In genomic region chr1:231584117-231584516, GRCh38 we compare ENCODE assay signal across 8 cellular contexts. TPM values are rescaled to one million over a fixed set of nuclear protein-coding genes. Genes with fewer than 3 reads are reported as not detected.
DNase-seq lines count a peak whose midpoint lies in the region; ATAC-seq, FAIRE-seq and TF ChIP-seq lines count a peak whose summit lies in the region.
"Had no signal": no experiment of that assay in that cellular context is flagged by ENCODE, and none has a peak within 500 bp of the region (broad histone marks: within the 10 kb centered on the region; RNA-seq: fewer than 3 reads in every experiment).

No MANE protein-coding gene starts in this region.

- no peak overlapping the region for H3K27ac ChIP-seq in MM.1S (ENCODE audit: low read length)
- H3K27ac ChIP-seq in astrocyte (ENCODE audit: low read depth, low read length), result no peak overlapping the region
- H3K27ac ChIP-seq in neuronal stem cell (replicated peaks; ENCODE audit: low read length), result no peak overlapping the region
- no peak overlapping the region for H3K27ac ChIP-seq in dorsolateral prefrontal cortex

- no peaks in the 10 kb centered on the region for H3K36me3 Mint-ChIP-seq in astrocyte (ENCODE audit: low read depth, unreplicated experiment)
- H3K36me3 Mint-ChIP-seq: activated naive CD8-positive, alpha-beta T cell treated with anti-CD3 and anti-CD28 coated beads, Interleukin-2, amount 10 ng/mL, durations not matched to agents 7 days and 5 days had no signal

- H3K4me1 ChIP-seq in MM.1S (ENCODE audit: low read length), result no peaks in the 10 kb centered on the region
- peaks cover 4% of the 10 kb centered on the region for H3K4me1 ChIP-seq in astrocyte (ENCODE audit: insufficient read depth, low read length)
- no peaks in the 10 kb centered on the region for H3K4me1 ChIP-seq in neuronal stem cell (ENCODE audit: control insufficient read depth in 2 of 2, insufficient read depth in 1 of 2, low read depth in 1 of 2, low read length in 2 of 2)

- TF ChIP-seq CTCF in MM.1S (IDR thresholded peaks at IDR 0.05; ENCODE audit: low read length) (peak; percentile 17; the same call in 1 of the 2 replicates), astrocyte (IDR thresholded peaks at IDR 0.05; ENCODE audit: insufficient read depth, low read depth, low read length) (no peak), dorsolateral prefrontal cortex (IDR thresholded peaks at IDR 0.05 in 54 of 56, conservative IDR thresholded peaks at IDR 0.05 in 2 of 56; ENCODE audit: low read depth in 1 of 56, partially characterized antibody in 56 of 56) (peak in 25 of 56 donors; percentile 9 to 49 (median 33))

- WGBS in neuronal stem cell (ENCODE audit: extremely low coverage in 2 of 2, insufficient read length in 2 of 2, insufficient replicate concordance in 1 of 2), 2 donors, result 100% methylated on average over 1 of the region's 3 CpGs; no CpG with 5 or more reads in 1 of the 2 donors

- no peak overlapping the region for H2BK5ac ChIP-seq in neuronal stem cell (ENCODE audit: low read length)

- H2BK12ac ChIP-seq in neuronal stem cell (ENCODE audit: low read length), result no peak overlapping the region

- H4K8ac ChIP-seq in neuronal stem cell (ENCODE audit: low read depth, low read length), result no peak overlapping the region

- no peak overlapping the region for H3K4ac ChIP-seq in neuronal stem cell (ENCODE audit: low read length)

- peaks cover 4% of the 10 kb centered on the region for H3K4me1 Mint-ChIP-seq in astrocyte (ENCODE audit: low read depth, unreplicated experiment)

- H3K18ac ChIP-seq in neuronal stem cell (ENCODE audit: low read length), result no peak overlapping the region

- H3K79me1 ChIP-seq in neuronal stem cell (ENCODE audit: low read depth, low read length), result no peaks in the 10 kb centered on the region

- H2AFZ ChIP-seq in MM.1S (ENCODE audit: low read length) (no peak overlapping the region), astrocyte (ENCODE audit: low read depth, low read length) (peak overlapping the region; percentile 47), neuronal stem cell (ENCODE audit: low read length) (peak overlapping the region; percentile 34)

- no peak overlapping the region for H3K4me3 Mint-ChIP-seq in astrocyte (ENCODE audit: unreplicated experiment)
- H3K4me3 Mint-ChIP-seq: activated naive CD8-positive, alpha-beta T cell treated with anti-CD3 and anti-CD28 coated beads, Interleukin-2, amount 10 ng/mL, durations not matched to agents 7 days and 5 days had no signal

- H4K20me1 ChIP-seq in MM.1S (ENCODE audit: insufficient read depth, low read length) (no peaks in the 10 kb centered on the region), astrocyte (ENCODE audit: insufficient read depth, low read length) (no peaks in the 10 kb centered on the region)

- DNase-seq in GF-D8 (lab: John Stamatoyannopoulos, UW) (peak; percentile 29), MM.1S (peak; percentile 30), astrocyte (ENCODE audit: low read depth) (peak; percentile 70), neuronal stem cell (ENCODE audit: low spot score) (no peak), dorsolateral prefrontal cortex (no peak)
- no peak for DNase-seq in activated CD4-positive, alpha-beta T cell treated with anti-CD3 and anti-CD28 coated beads, Interleukin-2, amount 50 U/mL, for 4 hours
- DNase-seq: activated naive CD8-positive, alpha-beta T cell treated with anti-CD3 and anti-CD28 coated beads, Interleukin-2, amount 10 ng/mL, durations not matched to agents 7 days and 5 days had no signal

- no peaks in the 10 kb centered on the region for H3K9me3 Mint-ChIP-seq in astrocyte (ENCODE audit: unreplicated experiment)
- H3K9me3 Mint-ChIP-seq: activated naive CD8-positive, alpha-beta T cell treated with anti-CD3 and anti-CD28 coated beads, Interleukin-2, amount 10 ng/mL, durations not matched to agents 7 days and 5 days had no signal

- H3K27me3 ChIP-seq in MM.1S (replicated peaks; ENCODE audit: insufficient read depth, low read length) (no peaks in the 10 kb centered on the region), astrocyte (ENCODE audit: insufficient read depth, low read length) (no peaks in the 10 kb centered on the region), neuronal stem cell (ENCODE audit: control insufficient read depth in 3 of 3, insufficient read depth in 3 of 3, low read depth in 1 of 3, low read length in 3 of 3) (no peaks in the 10 kb centered on the region), dorsolateral prefrontal cortex (no peaks in the 10 kb centered on the region)

- H3K14ac ChIP-seq in neuronal stem cell (ENCODE audit: low read length), result no peak overlapping the region

- no peaks in the 10 kb centered on the region for H3K36me3 ChIP-seq in MM.1S (replicated peaks; ENCODE audit: insufficient read depth, low read length)
- H3K36me3 ChIP-seq in astrocyte (ENCODE audit: insufficient read depth, low read length), result no peaks in the 10 kb centered on the region
- H3K36me3 ChIP-seq in neuronal stem cell (replicated peaks in 1 of 2; ENCODE audit: control insufficient read depth in 2 of 2, insufficient read depth in 2 of 2, low read length in 2 of 2), result no peaks in the 10 kb centered on the region

- H3K79me2 ChIP-seq in MM.1S (ENCODE audit: low read length) (no peaks in the 10 kb centered on the region), astrocyte (ENCODE audit: insufficient read depth, low read length) (no peaks in the 10 kb centered on the region)

- no peak for FAIRE-seq in astrocyte (lab: Jason Lieb, UNC)

- no peak overlapping the region for H3K4me3 ChIP-seq in MM.1S (ENCODE audit: low read length)
- no peak overlapping the region for H3K4me3 ChIP-seq in astrocyte (ENCODE audit: insufficient read depth, low read depth, low read length)
- no peak overlapping the region for H3K4me3 ChIP-seq in neuronal stem cell (ENCODE audit: low read length in 2 of 2)
- no peak overlapping the region for H3K4me3 ChIP-seq in dorsolateral prefrontal cortex

- no peak for ATAC-seq in GM18517 (IDR thresholded peaks at IDR 0.05; ENCODE audit: unreplicated experiment)

- no peaks in the 10 kb centered on the region for H3K9me2 ChIP-seq in MM.1S (replicated peaks; ENCODE audit: insufficient read depth, low read length)

- H3K27me3 Mint-ChIP-seq in astrocyte (ENCODE audit: low read depth, unreplicated experiment), result no peaks in the 10 kb centered on the region
- H3K27me3 Mint-ChIP-seq: activated naive CD8-positive, alpha-beta T cell treated with anti-CD3 and anti-CD28 coated beads, Interleukin-2, amount 10 ng/mL, durations not matched to agents 7 days and 5 days had no signal

- no peaks in the 10 kb centered on the region for H3F3A ChIP-seq in MM.1S (ENCODE audit: insufficient read depth, low read length)

- intact Hi-C loops in dorsolateral prefrontal cortex (cut with DNase I), result no loop called here

- H2BK120ac ChIP-seq in neuronal stem cell (ENCODE audit: low read depth, low read length), result no peak overlapping the region

- H3K4me2 ChIP-seq in MM.1S (ENCODE audit: low read depth, low read length), result no peak overlapping the region
- H3K4me2 ChIP-seq in astrocyte (ENCODE audit: low read length), result no peak overlapping the region
- H3K4me2 ChIP-seq in neuronal stem cell (ENCODE audit: insufficient read depth, low read length, poor library complexity, severe bottlenecking), result no peak overlapping the region

- no peak overlapping the region for H2AK5ac ChIP-seq in neuronal stem cell (ENCODE audit: low read depth, low read length)

- no peak overlapping the region for H3K23ac ChIP-seq in neuronal stem cell (ENCODE audit: low read depth, low read length, poor library complexity)

- H3K9me3 ChIP-seq in MM.1S (replicated peaks; ENCODE audit: insufficient read depth, low read length) (no peaks in the 10 kb centered on the region), astrocyte (ENCODE audit: insufficient read depth, low read depth, low read length) (no peaks in the 10 kb centered on the region), neuronal stem cell (replicated peaks in 1 of 2; ENCODE audit: control insufficient read depth in 2 of 2, insufficient read depth in 1 of 2, low read depth in 1 of 2, low read length in 2 of 2) (no peaks in the 10 kb centered on the region)

- peak overlapping the region; percentile 22 for H3K27ac Mint-ChIP-seq in astrocyte (ENCODE audit: unreplicated experiment)
- H3K27ac Mint-ChIP-seq: activated naive CD8-positive, alpha-beta T cell treated with anti-CD3 and anti-CD28 coated beads, Interleukin-2, amount 10 ng/mL, durations not matched to agents 7 days and 5 days had no signal

- no peak overlapping the region for H4K91ac ChIP-seq in neuronal stem cell (ENCODE audit: low read depth, low read length, poor library complexity)

- no peak overlapping the region for H2BK15ac ChIP-seq in neuronal stem cell (ENCODE audit: low read length)

- H3K9ac ChIP-seq in MM.1S (ENCODE audit: low read length) (no peak overlapping the region), astrocyte (ENCODE audit: low read length) (no peak overlapping the region), neuronal stem cell (ENCODE audit: low read depth, low read length, poor library complexity) (no peak overlapping the region)

RNA-seq across cellular contexts. Expression of gene DISC1, which starts 42.5 kb away (rescaled TPM):
- 8.3 and 9.1 TPM in 2 replicates for total RNA-seq in astrocyte
- 0.57 TPM for polyA plus RNA-seq in neuronal stem cell (2013, experiment 1 of 2)
- polyA plus RNA-seq in neuronal stem cell (2013, experiment 2 of 2), result 0.71 TPM
- 10 to 100 TPM in 100 of 120 experiments, 1 to 10 TPM in 20; 6.5 to 25.1 (median 12.5) TPM for total RNA-seq in dorsolateral prefrontal cortex

RNA-seq across cellular contexts. Expression of gene TSNAX, which starts 55.6 kb away (rescaled TPM):
- total RNA-seq in astrocyte (40.9 and 43.5 TPM in 2 replicates), dorsolateral prefrontal cortex (10 to 100 TPM; 23.6 to 70.4 (median 49.5) TPM)
- polyA plus RNA-seq in neuronal stem cell (2013, experiment 1 of 2), result 22.6 TPM
- polyA plus RNA-seq in neuronal stem cell (2013, experiment 2 of 2), result 23.5 TPM

Comparison
In these comparisons a context has a peak if more than half of its experiments do, and no peak if none do; other contexts are left out.
1. DNase-seq: peak in GF-D8 (single experiment), MM.1S (single experiment) and astrocyte (single experiment); none in neuronal stem cell (single experiment), activated CD4-positive, alpha-beta T cell treated with anti-CD3 and anti-CD28 coated beads, Interleukin-2, amount 50 U/mL, for 4 hours (0 of 2) and dorsolateral prefrontal cortex (0 of 10).